2 cellular contexts compared by ENCODE assay signal in the genomic region with DNA sequence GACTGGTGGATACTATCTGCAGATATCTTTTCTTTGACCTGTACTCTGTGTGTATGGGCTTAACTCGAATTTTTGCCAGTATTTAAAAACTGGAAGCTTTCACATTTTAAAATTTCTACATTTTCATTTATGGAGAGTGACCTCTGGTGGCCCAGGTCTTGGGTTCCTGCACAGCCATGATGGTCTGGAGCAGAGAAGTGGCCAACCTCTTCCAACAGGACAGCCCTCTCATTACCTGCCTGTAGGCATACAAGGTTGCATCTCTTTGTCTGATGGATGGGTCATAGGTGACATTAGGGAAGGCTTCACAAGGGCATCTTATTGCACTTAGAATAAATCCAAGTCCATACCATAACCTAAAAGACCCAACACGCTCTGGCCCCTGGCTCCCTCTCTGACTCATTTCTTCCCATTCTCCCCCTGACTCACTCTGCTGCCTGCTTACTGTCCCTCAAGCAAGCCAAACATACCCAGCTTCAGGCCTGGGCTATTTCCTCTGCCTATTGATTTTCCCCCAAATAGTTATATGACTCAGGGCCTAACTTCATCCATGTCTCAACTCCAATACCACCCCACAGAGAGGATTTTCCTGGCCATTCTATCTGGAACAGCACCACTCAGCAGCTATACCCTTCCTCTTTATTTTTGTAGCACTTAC.
TF ChIP-seq lines count a peak whose summit lies in the region.

No MANE protein-coding gene starts in this region.

TF ChIP-seq in IMR-90, 13 proteins besides CTCF, POLR2A, EP300 and RAD21:
- TF ChIP-seq CEBPB (IDR thresholded peaks at IDR 0.05; ENCODE audit: low read depth, low read length) (no peak), MXI1 (IDR thresholded peaks at IDR 0.05; ENCODE audit: borderline replicate concordance, low read depth, low read length) (no peak), CHD1 (IDR thresholded peaks at IDR 0.05; ENCODE audit: low read depth, low read length) (no peak), BHLHE40 (IDR thresholded peaks at IDR 0.05; ENCODE audit: low read depth, low read length) (no peak), SMC3 (IDR thresholded peaks at IDR 0.05; ENCODE audit: low read depth, low read length) (no peak), NFE2L2 (IDR thresholded peaks at IDR 0.05; ENCODE audit: low read depth, low read length) (no peak), USF2 (IDR thresholded peaks at IDR 0.05; ENCODE audit: low read depth, low read length) (no peak), RCOR1 (IDR thresholded peaks at IDR 0.05; ENCODE audit: insufficient replicate concordance, low read length) (no peak), MAZ (IDR thresholded peaks at IDR 0.05; ENCODE audit: borderline replicate concordance, low read depth, low read length) (no peak), MAFK (IDR thresholded peaks at IDR 0.05; ENCODE audit: low read depth, low read length) (no peak), FOS (IDR thresholded peaks at IDR 0.05; ENCODE audit: low read depth, low read length) (no peak), RFX5 (IDR thresholded peaks at IDR 0.05; ENCODE audit: low read depth, low read length) (no peak)
- TF ChIP-seq, protein P1, sequence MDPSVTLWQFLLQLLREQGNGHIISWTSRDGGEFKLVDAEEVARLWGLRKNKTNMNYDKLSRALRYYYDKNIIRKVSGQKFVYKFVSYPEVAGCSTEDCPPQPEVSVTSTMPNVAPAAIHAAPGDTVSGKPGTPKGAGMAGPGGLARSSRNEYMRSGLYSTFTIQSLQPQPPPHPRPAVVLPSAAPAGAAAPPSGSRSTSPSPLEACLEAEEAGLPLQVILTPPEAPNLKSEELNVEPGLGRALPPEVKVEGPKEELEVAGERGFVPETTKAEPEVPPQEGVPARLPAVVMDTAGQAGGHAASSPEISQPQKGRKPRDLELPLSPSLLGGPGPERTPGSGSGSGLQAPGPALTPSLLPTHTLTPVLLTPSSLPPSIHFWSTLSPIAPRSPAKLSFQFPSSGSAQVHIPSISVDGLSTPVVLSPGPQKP (IDR thresholded peaks at IDR 0.05; ENCODE audit: borderline replicate concordance, low read depth, low read length), result no peak
TF ChIP-seq in IMR-90: peak in this region for 0.

TF ChIP-seq in K562, 482 proteins besides CTCF, POLR2A, EP300 and RAD21:
- TF ChIP-seq ZNF764 (CRISPR knock-in tag; IDR thresholded peaks at IDR 0.05; ENCODE audit: low read depth), result no peak
- peak; percentile 42 for TF ChIP-seq FOSL1 (tag; conservative IDR thresholded peaks at IDR 0.05)
